8 cellular contexts compared by ENCODE assay signal in the genomic region with DNA sequence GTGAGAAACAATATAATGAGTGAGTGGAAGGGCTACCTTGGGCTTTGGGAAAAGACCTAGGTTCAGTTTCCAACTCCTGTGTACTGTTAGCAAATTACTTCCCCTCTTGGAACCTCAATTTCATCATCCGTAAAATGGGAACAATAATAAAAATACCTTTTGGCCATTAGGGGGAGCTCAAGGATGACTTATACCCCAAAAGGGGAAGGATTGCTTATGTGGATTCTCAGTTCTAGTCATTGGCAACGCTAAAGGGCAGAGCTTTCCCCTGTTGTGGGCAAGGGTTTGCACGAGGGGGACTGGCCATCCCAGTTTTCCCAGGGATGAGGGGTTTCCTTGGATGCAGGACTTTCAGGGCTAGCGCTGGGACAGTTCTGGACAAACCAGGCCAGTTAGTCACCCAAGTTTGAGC. TPM values are rescaled to one million over a fixed set of nuclear protein-coding genes. Genes with fewer than 3 reads are reported as not detected.
DNase-seq lines count a peak whose midpoint lies in the region; TF ChIP-seq lines count a peak whose summit lies in the region.

No MANE protein-coding gene starts in this region.

- H3K27ac Mint-ChIP-seq in activated T-helper 1 cell treated with anti-CD3 and anti-CD28 coated beads, Interleukin-12 subunit alpha, Interleukin-12 subunit beta, Interleukin-2, Interleukin-4 antibody, amounts not matched to agents 30 ng/mL and 10 ng/mL and 1 ng/mL, durations not matched to agents 14 hours and 24 hours and 36 hours, result no peak overlapping the region
- H3K27ac Mint-ChIP-seq in nephron progenitor cell, result no peak overlapping the region

- H3K36me3 ChIP-seq in tibial nerve, result no peaks in the 10 kb centered on the region

- H3K27me3 Mint-ChIP-seq in activated T-helper 1 cell treated with anti-CD3 and anti-CD28 coated beads, Interleukin-12 subunit alpha, Interleukin-12 subunit beta, Interleukin-2, Interleukin-4 antibody, amounts not matched to agents 30 ng/mL and 10 ng/mL and 1 ng/mL, durations not matched to agents 14 hours and 24 hours and 36 hours (ENCODE audit: insufficient read depth), result no peaks in the 10 kb centered on the region
- peaks cover 24% of the 10 kb centered on the region for H3K27me3 Mint-ChIP-seq in nephron progenitor cell (ENCODE audit: low read depth, poor library complexity)

- TF ChIP-seq POLR2A in tibial nerve (IDR thresholded peaks at IDR 0.05), result no peak

- peak; percentile 27 for TF ChIP-seq CTCF in GM20000 (IDR thresholded peaks at IDR 0.05; ENCODE audit: extremely low read depth, missing control alignments)
- peak in 4 of 5 experiments; percentile 31 to 48 (median 44) for TF ChIP-seq CTCF in tibial nerve (IDR thresholded peaks at IDR 0.05)
- TF ChIP-seq CTCF in nephron progenitor cell (IDR thresholded peaks at IDR 0.05), result no peak

- no peak overlapping the region for H3K4me3 Mint-ChIP-seq in activated T-helper 1 cell treated with anti-CD3 and anti-CD28 coated beads, Interleukin-12 subunit alpha, Interleukin-12 subunit beta, Interleukin-2, Interleukin-4 antibody, amounts not matched to agents 30 ng/mL and 10 ng/mL and 1 ng/mL, durations not matched to agents 14 hours and 24 hours and 36 hours
- no peak overlapping the region for H3K4me3 Mint-ChIP-seq in nephron progenitor cell

- no peak overlapping the region for H3K4me3 ChIP-seq in tibial nerve

- no peaks in the 10 kb centered on the region for H3K9me3 Mint-ChIP-seq in activated T-helper 1 cell treated with anti-CD3 and anti-CD28 coated beads, Interleukin-12 subunit alpha, Interleukin-12 subunit beta, Interleukin-2, Interleukin-4 antibody, amounts not matched to agents 30 ng/mL and 10 ng/mL and 1 ng/mL, durations not matched to agents 14 hours and 24 hours and 36 hours
- H3K9me3 Mint-ChIP-seq in nephron progenitor cell, result no peaks in the 10 kb centered on the region

- no peak for TF ChIP-seq EP300 in tibial nerve (IDR thresholded peaks at IDR 0.05)

- H3K4me1 Mint-ChIP-seq in activated T-helper 1 cell treated with anti-CD3 and anti-CD28 coated beads, Interleukin-12 subunit alpha, Interleukin-12 subunit beta, Interleukin-2, Interleukin-4 antibody, amounts not matched to agents 30 ng/mL and 10 ng/mL and 1 ng/mL, durations not matched to agents 14 hours and 24 hours and 36 hours (ENCODE audit: low read depth), result peaks cover 27% of the 10 kb centered on the region
- H3K4me1 Mint-ChIP-seq in nephron progenitor cell, result peaks cover 25% of the 10 kb centered on the region

- intact Hi-C loops in activated T-helper 1 cell treated with anti-CD3 and anti-CD28 coated beads, Interleukin-12 subunit alpha, Interleukin-12 subunit beta, Interleukin-2, Interleukin-4 antibody, amounts not matched to agents 30 ng/mL and 10 ng/mL and 1 ng/mL, durations not matched to agents 14 hours and 24 hours and 36 hours (cut with micrococcal nuclease), result loop anchor here (1.0 to 5.0 kb wide), 8 partner anchors 14 to 455 kb away; a partner anchor contains a TSS

- 30 to 31% methylated on average over 4 of the region's 4 CpGs for WGBS in tibial nerve, 2 donors

- peaks cover 1% of the 10 kb centered on the region for H3K36me3 Mint-ChIP-seq in activated T-helper 1 cell treated with anti-CD3 and anti-CD28 coated beads, Interleukin-12 subunit alpha, Interleukin-12 subunit beta, Interleukin-2, Interleukin-4 antibody, amounts not matched to agents 30 ng/mL and 10 ng/mL and 1 ng/mL, durations not matched to agents 14 hours and 24 hours and 36 hours (ENCODE audit: low read depth)
- H3K36me3 Mint-ChIP-seq in nephron progenitor cell (ENCODE audit: low read depth), result no peaks in the 10 kb centered on the region

- no peaks in the 10 kb centered on the region for H3K9me3 ChIP-seq in tibial nerve

- H3K27me3 ChIP-seq in tibial nerve, result no peaks in the 10 kb centered on the region

- no peak overlapping the region for H3K27ac ChIP-seq in tibial nerve

- DNase-seq in DMS153 treated with DMSO at 0.1 percent for 48 hours (lab: John Stamatoyannopoulos, UW; ENCODE audit: unreplicated experiment) (peak; percentile 3), DMS153 (lab: John Stamatoyannopoulos, UW) (no peak), GM20000 (ENCODE audit: low spot score) (peak; percentile 80), NCI-H1105 (lab: John Stamatoyannopoulos, UW) (peak; percentile 1), iPS DF 4.7 (ENCODE audit: extremely low read depth, low spot score) (peak; percentile 22), tibial nerve (ENCODE audit: low spot score in 2 of 2) (no peak), nephron progenitor cell (no peak)
- peak; percentile 13 for DNase-seq in activated T-helper 1 cell treated with anti-CD3 and anti-CD28 coated beads, Interleukin-12 subunit alpha, Interleukin-12 subunit beta, Interleukin-2, Interleukin-4 antibody, amounts not matched to agents 30 ng/mL and 10 ng/mL and 1 ng/mL, durations not matched to agents 14 hours and 24 hours and 36 hours (ENCODE audit: low spot score)

- H3K4me1 ChIP-seq in tibial nerve, result peaks cover 0 to 25% (median 15%) of the 10 kb centered on the region in 4 donors

RNA-seq across cellular contexts. Expression of a gene that starts 3.1 kb away (rescaled TPM):
- total RNA-seq in activated T-helper 1 cell treated with anti-CD3 and anti-CD28 coated beads, Interleukin-12 subunit alpha, Interleukin-12 subunit beta, Interleukin-2, Interleukin-4 antibody, amounts not matched to agents 30 ng/mL and 10 ng/mL and 1 ng/mL, durations not matched to agents 14 hours and 24 hours and 36 hours, result 39.7 and 41.3 TPM in 2 replicates
- 10 to 100 TPM; 36.9 to 58.0 (median 47.8) TPM for total RNA-seq in tibial nerve

RNA-seq across cellular contexts. Expression of a gene that starts 3.8 kb away (rescaled TPM):
- total RNA-seq in activated T-helper 1 cell treated with anti-CD3 and anti-CD28 coated beads, Interleukin-12 subunit alpha, Interleukin-12 subunit beta, Interleukin-2, Interleukin-4 antibody, amounts not matched to agents 30 ng/mL and 10 ng/mL and 1 ng/mL, durations not matched to agents 14 hours and 24 hours and 36 hours, result 56.6 and 64.0 TPM in 2 replicates
- 10 to 100 TPM in 2 of 4 donors, 1 to 10 TPM in 2; 8.8 to 29.7 (median 9.4) TPM for total RNA-seq in tibial nerve

Comparison
In these comparisons a context has a peak if more than half of its experiments do, and no peak if none do; other contexts are left out.
1. DNase-seq: peak in DMS153 treated with DMSO at 0.1 percent for 48 hours (single experiment), GM20000 (single experiment), NCI-H1105 (single experiment), activated T-helper 1 cell treated with anti-CD3 and anti-CD28 coated beads, Interleukin-12 subunit alpha, Interleukin-12 subunit beta, Interleukin-2, Interleukin-4 antibody, amounts not matched to agents 30 ng/mL and 10 ng/mL and 1 ng/mL, durations not matched to agents 14 hours and 24 hours and 36 hours (single experiment) and iPS DF 4.7 (single experiment); none in DMS153 (single experiment), tibial nerve (0 of 2) and nephron progenitor cell (single experiment).